20 cellular contexts compared by ENCODE assay signal in genomic region chr11:47573321-47573720, GRCh38. TPM values are rescaled to one million over a fixed set of nuclear protein-coding genes. Genes with fewer than 3 reads are reported as not detected.
DNase-seq lines count a peak whose midpoint lies in the region; ATAC-seq, FAIRE-seq and TF ChIP-seq lines count a peak whose summit lies in the region.
"Had no signal": no experiment of that assay in that cellular context is flagged by ENCODE, and none has a peak within 500 bp of the region (broad histone marks: within the 10 kb centered on the region; RNA-seq: fewer than 3 reads in every experiment).

No MANE protein-coding gene starts in this region.

- no peaks in the 10 kb centered on the region for H4K20me1 ChIP-seq in K562 (replicated peaks; ENCODE audit: control insufficient read depth, insufficient read depth, low read length)

- H3K4me2 ChIP-seq in K562 (ENCODE audit: insufficient read depth, low read length) (no peak overlapping the region), skeletal muscle satellite cell (ENCODE audit: low read length) (peak overlapping the region; percentile 42)
- H3K4me2 ChIP-seq: BLaER1 had no signal

- TF ChIP-seq RAD21 in K562 (CRISPR knock-in tag; conservative IDR thresholded peaks at IDR 0.05 in 1 of 2, IDR thresholded peaks at IDR 0.05 in 1 of 2): no peak

- H3K9ac ChIP-seq in K562 (ENCODE audit: insufficient read depth in 1 of 2, low read depth in 2 of 2, low read length in 2 of 2): peak overlapping the region in 1 of 2 experiments; percentile 22; a peak in 1 of 4 replicates
- no peak overlapping the region for H3K9ac ChIP-seq in skeletal muscle satellite cell (ENCODE audit: low read depth, low read length)
- H3K9ac ChIP-seq: BLaER1 had no signal

- TF ChIP-seq EP300 in K562 (IDR thresholded peaks at IDR 0.05; ENCODE audit: low read length): no peak

- 90% methylated on average over 11 of the region's 11 CpGs for WGBS in K562 (ENCODE audit: insufficient coverage, low coverage, missing lambda C conversion rate)

- BruUV-seq in K562 (replicated peaks; lab: Mats Ljungman, UMichigan): no TSS peak

- H2AFZ ChIP-seq in K562 (ENCODE audit: low read depth, low read length): no peak overlapping the region

- no peak; the same call in 2 of the 3 replicates for ATAC-seq in K562
- ATAC-seq in left ventricle myocardium superior: peak; percentile 92
- no peak for ATAC-seq in GM21367 (IDR thresholded peaks at IDR 0.05; ENCODE audit: unreplicated experiment)
- ATAC-seq: activated naive CD8-positive, alpha-beta T cell treated with anti-CD3 and anti-CD28 coated beads, Interleukin-2, amount 50 U/mL, for 24 hours; gastroesophageal sphincter; stimulated activated naive CD8-positive, alpha-beta T cell treated with anti-CD3 and anti-CD28 coated beads, Interleukin-15, Interleukin-2, amounts not matched to agents 100 U/mL and 50 U/mL, for 24 hours had no signal

- H3K36me3 ChIP-seq in K562 (ENCODE audit: control insufficient read depth, insufficient read depth, low read length) (peaks cover 70% of the 10 kb centered on the region), skeletal muscle satellite cell (ENCODE audit: insufficient read depth, low read length) (peaks cover 48% of the 10 kb centered on the region)

- no peak overlapping the region for H3K27ac ChIP-seq in K562 (ENCODE audit: extremely low read depth, low read depth, low read length)
- H3K27ac ChIP-seq: BLaER1, gastroesophageal sphincter, HL-60 had no signal

- H3K9me3 ChIP-seq in K562 (replicated peaks; ENCODE audit: control insufficient read depth, insufficient read depth, low read depth, low read length) (no peaks in the 10 kb centered on the region), skeletal muscle satellite cell (replicated peaks; ENCODE audit: low read length) (no peaks in the 10 kb centered on the region)
- H3K9me3 ChIP-seq: BLaER1, gastroesophageal sphincter had no signal

- peaks cover 24% of the 10 kb centered on the region for H3K79me2 ChIP-seq in K562 (ENCODE audit: control insufficient read depth, insufficient read depth, low read length)

- no peak overlapping the region for H3K4me3 ChIP-seq in K562
- no peak overlapping the region for H3K4me3 ChIP-seq in skeletal muscle satellite cell (ENCODE audit: low read length)
- H3K4me3 ChIP-seq: BLaER1, gastroesophageal sphincter had no signal

- DNase-seq in K562 (ENCODE audit: extremely low read depth in 1 of 4, low spot score in 3 of 4) (peak in 1 of 4 experiments; percentile 10), left ventricle myocardium superior (peak; percentile 66), epidermal melanocyte (ENCODE audit: insufficient read length, low spot score) (no peak), AML-193 (lab: John Stamatoyannopoulos, UW) (no peak)
- DNase-seq: activated CD4-positive, alpha-beta T cell treated with anti-CD3 and anti-CD28 coated beads, Interleukin-2, amount 50 U/mL, for 48 hours; activated naive CD8-positive, alpha-beta T cell treated with anti-CD3 and anti-CD28 coated beads, Interleukin-2, amount 50 U/mL, for 24 hours; activated T-cell treated with anti-CD3 and anti-CD28 coated beads, Interleukin-2, amount 50 U/mL, for 48 hours; cerebellar nuclear complex; DMS153; immature natural killer cell; Kasumi-1; NCI-H146; NCI-H510A treated with DMSO at 0.1 percent for 48 hours; stimulated activated naive CD8-positive, alpha-beta T cell treated with anti-CD3 and anti-CD28 coated beads, Interleukin-15, Interleukin-2, amounts not matched to agents 100 U/mL and 50 U/mL, for 24 hours had no signal

- TF ChIP-seq POLR2A in K562 (conservative IDR thresholded peaks at IDR 0.05): no peak

- intact Hi-C loops in K562 (cut with micrococcal nuclease) (no loop called here), left ventricle myocardium superior (cut with micrococcal nuclease) (no loop called here)

- H3K27me3 ChIP-seq in K562 (ENCODE audit: control insufficient read depth in 2 of 2, insufficient read depth in 2 of 2, low read length in 2 of 2) (no peaks in the 10 kb centered on the region), skeletal muscle satellite cell (ENCODE audit: control insufficient read depth, insufficient read depth, low read length) (no peaks in the 10 kb centered on the region)
- H3K27me3 ChIP-seq: BLaER1, gastroesophageal sphincter had no signal

- H3K4me1 ChIP-seq in K562 (replicated peaks in 1 of 2; ENCODE audit: control insufficient read depth in 2 of 2, insufficient read depth in 2 of 2, low read length in 2 of 2) (peaks cover 9 to 13% of the 10 kb centered on the region in 2 experiments; a peak in 4 of 5 replicates), skeletal muscle satellite cell (ENCODE audit: control insufficient read depth, insufficient read depth, low read length) (peaks cover 29% of the 10 kb centered on the region)

- CTCF ChIA-PET in K562 (lab: Yijun Ruan, JAX; ENCODE audit: low intra/inter-chr PET ratio): no interaction called here

- POLR2A ChIA-PET in K562 (lab: Yijun Ruan, JAX): interaction anchor here (1.0 to 3.1 kb wide), 6 partner anchors 8 to 18 kb away, joined by 3 to 17 read pairs (median 4); partner anchors contain the start of genes FAM180B and PTPMT1

- in situ Hi-C loops in K562 (cut with MboI): no loop called here

- H3K9me1 ChIP-seq in K562 (ENCODE audit: control insufficient read depth, insufficient read depth, low read length): no peaks in the 10 kb centered on the region

- no peak for FAIRE-seq in K562 (lab: Jason Lieb, UNC)

- TF ChIP-seq CTCF in K562 (IDR thresholded peaks at IDR 0.05 in 2 of 3, conservative IDR thresholded peaks at IDR 0.05 in 1 of 3; ENCODE audit: insufficient read depth in 2 of 3, low read depth in 1 of 3, low read length in 3 of 3): no peak

RNA-seq across cellular contexts. Expression of gene KBTBD4, which starts 5.4 kb away (rescaled TPM):
- total RNA-seq in K562 (2011; cell fraction: chromatin; rRNA removed; ENCODE audit: low replicate concordance): 9.0 and 15.8 TPM in 2 replicates
- 11.7 and 13.2 TPM in 2 replicates for total RNA-seq in K562 (2011; cell fraction: nucleolus; rRNA removed)
- total RNA-seq in K562 (2011; cell fraction: nucleoplasm; rRNA removed): 11.6 and 13.4 TPM in 2 replicates
- total RNA-seq in K562 (2014; rRNA removed): 9.1 and 11.2 TPM in 2 replicates
- 13.6 TPM in 2 replicates for total RNA-seq in K562 (2014; rRNA removed; fragmentation: Illumina TruSeq; extraction: Trizol)
- 13.3 and 13.6 TPM in 2 replicates for total RNA-seq in K562 (2015; rRNA removed; fragmentation: Illumina TruSeq; extraction: Trizol)
- 11.0 and 12.9 TPM in 2 replicates for total RNA-seq in K562 (2021)
- 16.9 and 18.2 TPM in 2 replicates for polyA plus RNA-seq in K562 (2011; rRNA removed)
- 16.9 and 19.8 TPM in 2 replicates for polyA plus RNA-seq in K562 (2011; cell fraction: cytosol; rRNA removed)
- polyA plus RNA-seq in K562 (2011; cell fraction: nucleus; rRNA removed): 6.6 and 9.4 TPM in 2 replicates
- polyA plus RNA-seq in K562 (2012): 9.4 and 13.6 TPM in 2 replicates
- 13.0 and 13.1 TPM in 2 replicates for polyA plus RNA-seq in K562 (2014; fragmentation: Illumina TruSeq; extraction: Trizol)
- 10 to 100 TPM; 30.1 to 33.9 TPM for polyA plus RNA-seq in K562 (2014; fragmentation: Nextera tagmentation; extraction: Ambion mirVana)
- 7.0 and 10.1 TPM in 2 replicates for polyA plus RNA-seq in K562 (2014; rRNA removed)
- polyA minus RNA-seq in K562 (2011; rRNA and poly(A)+ RNA removed): 21.9 and 23.1 TPM in 2 replicates
- 8.3 and 9.2 TPM in 2 replicates for polyA minus RNA-seq in K562 (2011; cell fraction: cytosol; rRNA and poly(A)+ RNA removed)
- 5.4 and 10.0 TPM in 2 replicates for polyA minus RNA-seq in K562 (2011; cell fraction: nucleus; rRNA and poly(A)+ RNA removed)
- total RNA-seq in left ventricle myocardium superior: 13.2 TPM
- 18.0 and 21.0 TPM in 2 replicates for total RNA-seq in skeletal muscle satellite cell (2012; rRNA removed)

RNA-seq across cellular contexts. Expression of gene NDUFS3, which starts 5.6 kb away (rescaled TPM):
- 228 and 279 TPM in 2 replicates for total RNA-seq in K562 (2011; cell fraction: chromatin; rRNA removed; ENCODE audit: low replicate concordance)
- 212 and 223 TPM in 2 replicates for total RNA-seq in K562 (2011; cell fraction: nucleolus; rRNA removed)
- 239 and 241 TPM in 2 replicates for total RNA-seq in K562 (2011; cell fraction: nucleoplasm; rRNA removed)
- 203 and 207 TPM in 2 replicates for total RNA-seq in K562 (2014; rRNA removed)
- total RNA-seq in K562 (2014; rRNA removed; fragmentation: Illumina TruSeq; extraction: Trizol): 191 and 192 TPM in 2 replicates
- total RNA-seq in K562 (2015; rRNA removed; fragmentation: Illumina TruSeq; extraction: Trizol): 190 and 191 TPM in 2 replicates
- total RNA-seq in K562 (2021): 229 and 238 TPM in 2 replicates
- 302 and 343 TPM in 2 replicates for polyA plus RNA-seq in K562 (2011; rRNA removed)
- 353 and 764 TPM in 2 replicates for polyA plus RNA-seq in K562 (2011; cell fraction: cytosol; rRNA removed)
- polyA plus RNA-seq in K562 (2011; cell fraction: nucleus; rRNA removed): 319 and 323 TPM in 2 replicates
- polyA plus RNA-seq in K562 (2012): 137 and 179 TPM in 2 replicates
- 194 and 197 TPM in 2 replicates for polyA plus RNA-seq in K562 (2014; fragmentation: Illumina TruSeq; extraction: Trizol)
- polyA plus RNA-seq in K562 (2014; fragmentation: Nextera tagmentation; extraction: Ambion mirVana): 10 to 100 TPM; 38.7 to 82.3 TPM
- polyA plus RNA-seq in K562 (2014; rRNA removed): 341 and 353 TPM in 2 replicates
- 180 and 229 TPM in 2 replicates for polyA minus RNA-seq in K562 (2011; rRNA and poly(A)+ RNA removed)
- 60.6 and 66.6 TPM in 2 replicates for polyA minus RNA-seq in K562 (2011; cell fraction: cytosol; rRNA and poly(A)+ RNA removed)
- polyA minus RNA-seq in K562 (2011; cell fraction: nucleus; rRNA and poly(A)+ RNA removed): 57.1 and 90.0 TPM in 2 replicates
- total RNA-seq in left ventricle myocardium superior: 319 TPM
- 68.2 and 77.8 TPM in 2 replicates for total RNA-seq in skeletal muscle satellite cell (2012; rRNA removed)

RNA-seq across cellular contexts. Expression of gene PTPMT1, which starts 7.9 kb away (rescaled TPM):
- 24.4 and 29.4 TPM in 2 replicates for total RNA-seq in K562 (2011; cell fraction: chromatin; rRNA removed; ENCODE audit: low replicate concordance)
- total RNA-seq in K562 (2011; cell fraction: nucleolus; rRNA removed): 46.2 and 48.8 TPM in 2 replicates
- 40.4 and 62.1 TPM in 2 replicates for total RNA-seq in K562 (2011; cell fraction: nucleoplasm; rRNA removed)
- total RNA-seq in K562 (2014; rRNA removed) (140 and 146 TPM in 2 replicates), K562 (2014; rRNA removed; fragmentation: Illumina TruSeq; extraction: Trizol) (59.3 and 60.4 TPM in 2 replicates), K562 (2015; rRNA removed; fragmentation: Illumina TruSeq; extraction: Trizol) (61.2 and 65.3 TPM in 2 replicates), K562 (2021) (67.2 and 83.6 TPM in 2 replicates), left ventricle myocardium superior (14.9 TPM)
- polyA plus RNA-seq in K562 (2011; rRNA removed) (69.8 and 80.0 TPM in 2 replicates), K562 (2014; fragmentation: Illumina TruSeq; extraction: Trizol) (66.6 and 73.1 TPM in 2 replicates), K562 (2014; fragmentation: Nextera tagmentation; extraction: Ambion mirVana) (10 to 100 TPM; 10.4 to 16.5 TPM), K562 (2014; rRNA removed) (109 and 144 TPM in 2 replicates)
- polyA plus RNA-seq in K562 (2011; cell fraction: cytosol; rRNA removed): 103 and 173 TPM in 2 replicates
- 29.7 and 32.6 TPM in 2 replicates for polyA plus RNA-seq in K562 (2011; cell fraction: nucleus; rRNA removed)
- 73.7 and 80.8 TPM in 2 replicates for polyA plus RNA-seq in K562 (2012)
- polyA minus RNA-seq in K562 (2011; rRNA and poly(A)+ RNA removed): 31.1 and 36.7 TPM in 2 replicates
- polyA minus RNA-seq in K562 (2011; cell fraction: cytosol; rRNA and poly(A)+ RNA removed): 23.8 and 30.2 TPM in 2 replicates
- polyA minus RNA-seq in K562 (2011; cell fraction: nucleus; rRNA and poly(A)+ RNA removed): 18.9 and 21.1 TPM in 2 replicates
- 63.6 and 83.1 TPM in 2 replicates for total RNA-seq in skeletal muscle satellite cell (2012; rRNA removed)

RNA-seq across cellular contexts. Expression of gene FAM180B, which starts 13.2 kb away (rescaled TPM):
- total RNA-seq in K562 (2011; cell fraction: chromatin; rRNA removed; ENCODE audit: low replicate concordance): 0.49 and 0.51 TPM in 2 replicates
- total RNA-seq in K562 (2011; cell fraction: nucleolus; rRNA removed): 0.26 and 0.50 TPM in 2 replicates
- total RNA-seq in K562 (2011; cell fraction: nucleoplasm; rRNA removed): 0.61 TPM in 1 of 2 replicates, not detected in the other
- 0.14 TPM in 1 of 2 replicates, not detected in the other for total RNA-seq in K562 (2014; rRNA removed)
- not detected in 2 replicates for total RNA-seq in K562 (2014; rRNA removed; fragmentation: Illumina TruSeq; extraction: Trizol)
- total RNA-seq in K562 (2015; rRNA removed; fragmentation: Illumina TruSeq; extraction: Trizol): not detected in 2 replicates
- not detected in 2 replicates for total RNA-seq in K562 (2021)
- not detected in 2 replicates for polyA plus RNA-seq in K562 (2011; rRNA removed)
- not detected in 2 replicates for polyA plus RNA-seq in K562 (2011; cell fraction: cytosol; rRNA removed)
- 0.51 TPM in 1 of 2 replicates, not detected in the other for polyA plus RNA-seq in K562 (2011; cell fraction: nucleus; rRNA removed)
- not detected in 2 replicates for polyA plus RNA-seq in K562 (2012)
- polyA plus RNA-seq in K562 (2014; fragmentation: Illumina TruSeq; extraction: Trizol): not detected in 2 replicates
- not detected for polyA plus RNA-seq in K562 (2014; fragmentation: Nextera tagmentation; extraction: Ambion mirVana)
- polyA plus RNA-seq in K562 (2014; rRNA removed): 0.05 TPM in 1 of 2 replicates, not detected in the other
- 0.14 TPM in 1 of 2 replicates, not detected in the other for polyA minus RNA-seq in K562 (2011; rRNA and poly(A)+ RNA removed)
- not detected in 2 replicates for polyA minus RNA-seq in K562 (2011; cell fraction: cytosol; rRNA and poly(A)+ RNA removed)
- polyA minus RNA-seq in K562 (2011; cell fraction: nucleus; rRNA and poly(A)+ RNA removed): 0.13 and 0.44 TPM in 2 replicates
- not detected for total RNA-seq in left ventricle myocardium superior
- total RNA-seq in skeletal muscle satellite cell (2012; rRNA removed): under 0.01 and 0.44 TPM in 2 replicates
- total RNA-seq: mononuclear cell had no signal
- polyA plus RNA-seq: immature natural killer cell had no signal

RNA-seq across cellular contexts. Expression of gene CELF1, which starts 20.4 kb away (rescaled TPM):
- total RNA-seq in K562 (2011; cell fraction: chromatin; rRNA removed; ENCODE audit: low replicate concordance): 291 and 350 TPM in 2 replicates
- total RNA-seq in K562 (2011; cell fraction: nucleolus; rRNA removed): 140 and 172 TPM in 2 replicates
- 256 and 337 TPM in 2 replicates for total RNA-seq in K562 (2011; cell fraction: nucleoplasm; rRNA removed)
- total RNA-seq in K562 (2014; rRNA removed) (59.2 and 63.9 TPM in 2 replicates), K562 (2014; rRNA removed; fragmentation: Illumina TruSeq; extraction: Trizol) (77.4 and 79.1 TPM in 2 replicates), K562 (2015; rRNA removed; fragmentation: Illumina TruSeq; extraction: Trizol) (65.1 and 71.4 TPM in 2 replicates), K562 (2021) (102 and 111 TPM in 2 replicates), left ventricle myocardium superior (97.3 TPM)
- polyA plus RNA-seq in K562 (2011; rRNA removed) (124 and 142 TPM in 2 replicates), K562 (2014; fragmentation: Illumina TruSeq; extraction: Trizol) (75.0 and 81.6 TPM in 2 replicates), K562 (2014; fragmentation: Nextera tagmentation; extraction: Ambion mirVana) (10 to 100 TPM; 11.3 to 21.6 TPM), K562 (2014; rRNA removed) (82.8 and 88.9 TPM in 2 replicates)
- 75.5 and 93.9 TPM in 2 replicates for polyA plus RNA-seq in K562 (2011; cell fraction: cytosol; rRNA removed)
- 276 and 281 TPM in 2 replicates for polyA plus RNA-seq in K562 (2011; cell fraction: nucleus; rRNA removed)
- polyA plus RNA-seq in K562 (2012): 28.5 and 38.8 TPM in 2 replicates
- polyA minus RNA-seq in K562 (2011; rRNA and poly(A)+ RNA removed): 138 and 183 TPM in 2 replicates
- 71.5 and 87.3 TPM in 2 replicates for polyA minus RNA-seq in K562 (2011; cell fraction: cytosol; rRNA and poly(A)+ RNA removed)
- 67.6 and 122 TPM in 2 replicates for polyA minus RNA-seq in K562 (2011; cell fraction: nucleus; rRNA and poly(A)+ RNA removed)
- 70.1 and 76.6 TPM in 2 replicates for total RNA-seq in skeletal muscle satellite cell (2012; rRNA removed)
